ENCODE assay signal across 2 cellular contexts in the genomic region with DNA sequence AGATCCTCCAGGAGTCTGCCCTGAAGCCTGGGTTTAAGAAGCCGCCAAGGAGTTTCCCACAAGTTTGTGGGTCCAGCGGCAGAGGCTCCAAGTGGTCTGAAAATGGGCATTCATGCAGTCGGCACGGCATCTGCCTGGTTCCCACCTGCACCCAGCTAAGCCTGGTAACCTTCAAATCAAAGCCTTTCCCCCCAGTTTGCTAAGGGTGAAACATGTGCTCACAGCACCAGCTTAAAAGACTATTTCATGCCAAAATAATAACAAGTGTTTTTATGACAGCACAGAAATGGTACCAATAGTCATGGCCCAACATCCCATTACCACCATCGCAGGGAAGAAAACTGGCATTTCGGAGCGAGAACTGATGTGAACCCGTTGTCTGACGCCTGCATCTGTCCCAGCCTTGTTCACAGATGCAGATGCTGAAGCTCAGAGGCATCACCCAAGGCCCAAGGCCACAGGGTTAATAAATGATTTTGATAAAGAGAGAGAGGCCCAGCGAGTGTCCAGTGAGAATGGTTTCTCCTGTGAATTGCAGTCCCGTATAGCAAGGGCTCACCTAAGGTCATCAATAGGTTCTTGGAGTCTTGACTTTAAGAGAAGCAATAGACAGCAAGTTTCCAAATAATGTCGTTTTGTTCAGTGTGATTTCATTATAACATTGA.
TF ChIP-seq lines count a peak whose summit lies in the region.

No MANE protein-coding gene starts in this region.

TF ChIP-seq in HepG2, 621 proteins besides CTCF, POLR2A, EP300 and RAD21:
- TF ChIP-seq, protein P1, sequence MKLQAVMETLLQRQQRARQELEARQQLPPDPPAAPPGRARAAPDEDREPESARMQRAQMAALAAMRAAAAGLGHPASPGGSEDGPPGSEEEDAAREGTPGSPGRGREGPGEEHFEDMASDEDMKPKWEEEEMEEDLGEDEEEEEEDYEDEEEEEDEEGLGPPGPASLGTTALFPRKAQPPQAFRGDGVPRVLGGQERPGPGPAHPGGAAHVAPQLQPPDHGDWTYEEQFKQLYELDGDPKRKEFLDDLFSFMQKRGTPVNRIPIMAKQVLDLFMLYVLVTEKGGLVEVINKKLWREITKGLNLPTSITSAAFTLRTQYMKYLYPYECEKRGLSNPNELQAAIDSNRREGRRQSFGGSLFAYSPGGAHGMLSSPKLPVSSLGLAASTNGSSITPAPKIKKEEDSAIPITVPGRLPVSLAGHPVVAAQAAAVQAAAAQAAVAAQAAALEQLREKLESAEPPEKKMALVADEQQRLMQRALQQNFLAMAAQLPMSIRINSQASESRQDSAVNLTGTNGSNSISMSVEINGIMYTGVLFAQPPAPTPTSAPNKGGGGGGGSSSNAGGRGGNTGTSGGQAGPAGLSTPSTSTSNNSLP (IDR thresholded peaks at IDR 0.05; ENCODE audit: low read depth, low read length) = peak; percentile 77
- TF ChIP-seq HNRNPK (IDR thresholded peaks at IDR 0.05; ENCODE audit: low read depth, low read length, poor library complexity, severe bottlenecking) = no peak

TF ChIP-seq in endothelial cell of umbilical vein, 7 proteins besides CTCF, POLR2A, EP300 and RAD21 (continued from another document):
- TF ChIP-seq EZH2 (IDR thresholded peaks at IDR 0.05; ENCODE audit: borderline replicate concordance, low read depth, low read length, severe bottlenecking) (no peak), FOS (IDR thresholded peaks at IDR 0.05; ENCODE audit: borderline replicate concordance, insufficient read depth, low read length) (no peak)
